In the genomic region with DNA sequence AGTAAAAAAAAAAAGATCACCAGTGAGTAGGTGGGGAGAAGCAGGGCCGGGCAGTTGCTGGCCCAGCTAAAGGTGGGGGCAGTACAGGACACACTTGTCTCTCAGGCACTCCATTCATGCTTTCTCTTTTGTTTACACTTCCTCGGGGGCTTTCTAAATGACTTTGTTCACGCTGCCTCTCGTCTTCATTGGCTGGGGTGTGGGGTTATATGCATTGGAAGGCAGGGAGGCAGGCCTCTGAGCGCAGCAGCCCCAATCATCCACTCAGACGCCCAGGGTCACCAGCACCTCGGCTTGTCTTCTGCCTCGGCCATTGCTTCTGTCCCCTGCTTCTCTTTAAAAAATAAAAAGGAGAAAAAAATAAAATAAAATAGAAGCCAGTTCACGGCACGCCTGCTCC, we compare ENCODE assay signal across 8 cellular contexts.
DNase-seq lines count a peak whose midpoint lies in the region; FAIRE-seq and TF ChIP-seq lines count a peak whose summit lies in the region.

No MANE protein-coding gene starts in this region.

- no peak for FAIRE-seq in H54 (lab: Jason Lieb, UNC)

- DNase-seq in H54 (ENCODE audit: insufficient read length, low spot score) (peak; percentile 17), NCI-H2171 (lab: John Stamatoyannopoulos, UW) (peak; percentile 31), islet precursor cell (peak; percentile 64), LoVo (ENCODE audit: low spot score) (no peak), foreskin melanocyte (no peak)
- peak; percentile 18 to 32 for DNase-seq in stimulated activated CD4-positive, alpha-beta T cell treated with anti-CD3 and anti-CD28 coated beads, Interleukin-2, amount 100 ng/mL, for 48 hours

- TF ChIP-seq POLR2A in GM15510 (IDR thresholded peaks at IDR 0.05; ENCODE audit: borderline replicate concordance, extremely low read depth, insufficient read length) (peak; percentile 22), H54 (IDR thresholded peaks at IDR 0.05; ENCODE audit: low read depth, low read length) (no peak)

- peak overlapping the region; percentile 84 for H3K27ac ChIP-seq in angular gyrus (ENCODE audit: low read depth, low read length)

Comparison
In these comparisons a context has a peak if more than half of its experiments do, and no peak if none do; other contexts are left out.
1. DNase-seq: peak in H54 (single experiment), NCI-H2171 (single experiment), islet precursor cell (single experiment) and stimulated activated CD4-positive, alpha-beta T cell treated with anti-CD3 and anti-CD28 coated beads, Interleukin-2, amount 100 ng/mL, for 48 hours (2 of 2); none in LoVo (single experiment) and foreskin melanocyte (single experiment).